In the genomic region with DNA sequence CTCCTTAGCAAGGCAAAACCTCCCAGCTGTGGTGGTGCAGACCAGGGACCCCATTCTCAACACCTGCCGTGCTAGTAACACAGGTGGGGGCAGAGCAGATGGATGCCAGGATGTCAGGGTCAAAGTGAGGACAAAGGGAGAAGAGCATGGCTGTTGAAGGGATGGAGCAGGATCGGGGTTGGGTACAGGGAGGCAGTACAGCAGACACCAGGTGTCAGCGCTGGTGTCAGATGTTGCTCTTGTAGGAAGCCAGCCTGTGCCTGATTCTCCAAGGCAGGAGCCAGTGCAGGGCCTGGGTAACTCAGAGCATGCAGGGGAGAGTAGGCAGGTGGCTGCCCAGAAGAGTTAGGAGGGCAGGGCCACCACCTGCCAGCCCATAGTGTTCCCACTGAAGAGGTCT, we compare ENCODE assay signal across 16 cellular contexts.
DNase-seq lines count a peak whose midpoint lies in the region; ATAC-seq and TF ChIP-seq lines count a peak whose summit lies in the region.
"Had no signal": no experiment of that assay in that cellular context is flagged by ENCODE, and none has a peak within 500 bp of the region (broad histone marks: within the 10 kb centered on the region; RNA-seq: fewer than 3 reads in every experiment).

No MANE protein-coding gene starts in this region.

- no peaks in the 10 kb centered on the region for H3K36me3 ChIP-seq in GM23338 (ENCODE audit: insufficient read depth)

- no peaks in the 10 kb centered on the region for H3F3A ChIP-seq in GM23338 (replicated peaks; ENCODE audit: low read depth)

- no peak overlapping the region for H2AFZ ChIP-seq in GM23338

- no peaks in the 10 kb centered on the region for H3K79me2 ChIP-seq in GM23338 (replicated peaks; ENCODE audit: insufficient read depth)

- H4K20me1 ChIP-seq in GM23338 (replicated peaks; ENCODE audit: insufficient read depth), result no peaks in the 10 kb centered on the region

- H3K4me3 ChIP-seq in GM23338, result no peak overlapping the region

- H3K9me2 ChIP-seq in GM23338 (ENCODE audit: insufficient read depth), result no peaks in the 10 kb centered on the region

- H3K27me3 ChIP-seq in GM23338 (ENCODE audit: insufficient read depth), result no peaks in the 10 kb centered on the region

- peak in 1 of 2 experiments; percentile 15; a peak in 1 of 4 replicates for TF ChIP-seq CTCF in GM23338 (conservative IDR thresholded peaks at IDR 0.05; ENCODE audit: low read depth in 2 of 2)
- no peak for TF ChIP-seq CTCF in glutamatergic neuron (IDR thresholded peaks at IDR 0.05; ENCODE audit: partially characterized antibody, unreplicated experiment)

- no peaks in the 10 kb centered on the region for H3K9me3 Mint-ChIP-seq in GM23338
- no peaks in the 10 kb centered on the region for H3K9me3 Mint-ChIP-seq in glutamatergic neuron (ENCODE audit: unreplicated experiment)

- no peak overlapping the region for H3K4me2 ChIP-seq in GM23338
- H3K4me2 ChIP-seq: KMS-11 had no signal

- H3K27ac Mint-ChIP-seq in GM23338 (no peak overlapping the region), glutamatergic neuron (ENCODE audit: unreplicated experiment) (no peak overlapping the region)
- H3K27ac Mint-ChIP-seq: T-helper 17 cell had no signal

- peaks cover 2% of the 10 kb centered on the region for H3K27me3 Mint-ChIP-seq in GM23338 (ENCODE audit: insufficient read depth, low read depth, poor library complexity)
- peaks cover 5% of the 10 kb centered on the region for H3K27me3 Mint-ChIP-seq in glutamatergic neuron (ENCODE audit: unreplicated experiment)

- H3K4me1 ChIP-seq in GM23338 (ENCODE audit: insufficient read depth), result no peaks in the 10 kb centered on the region

- H3K27ac ChIP-seq in GM23338 (ENCODE audit: low read depth), result no peak overlapping the region
- H3K27ac ChIP-seq: KMS-11 had no signal

- H3K4me1 Mint-ChIP-seq in GM23338, result no peaks in the 10 kb centered on the region; the same call in 2 of the 3 replicates
- peaks cover 8% of the 10 kb centered on the region for H3K4me1 Mint-ChIP-seq in glutamatergic neuron (ENCODE audit: low read depth, unreplicated experiment)
- H3K4me1 Mint-ChIP-seq: CD14-positive monocyte had no signal

- DNase-seq in DMS53 (lab: John Stamatoyannopoulos, UW), result peak; percentile 17
- no peak for DNase-seq in DMS53 treated with DMSO at 0.1 percent for 48 hours (lab: John Stamatoyannopoulos, UW; ENCODE audit: unreplicated experiment)
- no peak for DNase-seq in GM23338 (ENCODE audit: low spot score)
- DNase-seq in NCI-H524 treated with DMSO at 0.1 percent for 48 hours (lab: John Stamatoyannopoulos, UW), result peak; percentile 82
- DNase-seq in glutamatergic neuron, result peak; percentile 21
- DNase-seq in occipital lobe (lab: John Stamatoyannopoulos, UW), result no peak
- DNase-seq in NOMO-1 treated with dmso at 0.1 percent for 144 hours (lab: John Stamatoyannopoulos, UW; ENCODE audit: unreplicated experiment), result no peak
- DNase-seq: Caco-2, NCI-H1092, NCI-H2081, NCI-H446, Right ventricle myocardium superior, T-helper 17 cell had no signal

- ATAC-seq in GM23338 (peak; percentile 44; the same call in 1 of the 3 replicates), HG03095 (IDR thresholded peaks at IDR 0.05; ENCODE audit: unreplicated experiment) (no peak)
- ATAC-seq: T-helper 17 cell had no signal

- H3K36me3 Mint-ChIP-seq in GM23338 (ENCODE audit: low read depth) (no peaks in the 10 kb centered on the region), glutamatergic neuron (ENCODE audit: unreplicated experiment) (no peaks in the 10 kb centered on the region)
- H3K36me3 Mint-ChIP-seq: CD14-positive monocyte had no signal

- H3K4me3 Mint-ChIP-seq in GM23338 (no peak overlapping the region), glutamatergic neuron (ENCODE audit: unreplicated experiment) (no peak overlapping the region)
- H3K4me3 Mint-ChIP-seq: CD14-positive monocyte, T-helper 17 cell had no signal

TF ChIP-seq in GM23338, 12 proteins besides CTCF, POLR2A, EP300 and RAD21:
- TF ChIP-seq ZNF114 (CRISPR knock-in tag; IDR thresholded peaks at IDR 0.05) (no peak), JUNB (IDR thresholded peaks at IDR 0.05; ENCODE audit: unreplicated experiment) (no peak), POLR2AphosphoS5 (IDR thresholded peaks at IDR 0.05; ENCODE audit: low read depth) (no peak), ZNF331 (CRISPR knock-in tag; IDR thresholded peaks at IDR 0.05; ENCODE audit: low read depth) (no peak), STAT1 (IDR thresholded peaks at IDR 0.05; ENCODE audit: unreplicated experiment) (no peak), REST (IDR thresholded peaks at IDR 0.05; ENCODE audit: unreplicated experiment) (no peak), CREB1 (CRISPR knock-in tag; IDR thresholded peaks at IDR 0.05; ENCODE audit: low read depth) (no peak), EZH2 (IDR thresholded peaks at IDR 0.05; ENCODE audit: low read depth, unreplicated experiment) (no peak)
- TF ChIP-seq, protein P1, sequence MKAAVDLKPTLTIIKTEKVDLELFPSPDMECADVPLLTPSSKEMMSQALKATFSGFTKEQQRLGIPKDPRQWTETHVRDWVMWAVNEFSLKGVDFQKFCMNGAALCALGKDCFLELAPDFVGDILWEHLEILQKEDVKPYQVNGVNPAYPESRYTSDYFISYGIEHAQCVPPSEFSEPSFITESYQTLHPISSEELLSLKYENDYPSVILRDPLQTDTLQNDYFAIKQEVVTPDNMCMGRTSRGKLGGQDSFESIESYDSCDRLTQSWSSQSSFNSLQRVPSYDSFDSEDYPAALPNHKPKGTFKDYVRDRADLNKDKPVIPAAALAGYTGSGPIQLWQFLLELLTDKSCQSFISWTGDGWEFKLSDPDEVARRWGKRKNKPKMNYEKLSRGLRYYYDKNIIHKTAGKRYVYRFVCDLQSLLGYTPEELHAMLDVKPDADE (IDR thresholded peaks at IDR 0.05), result no peak
TF ChIP-seq in GM23338: peak in this region for 0.

Comparison
In these comparisons a context has a peak if more than half of its experiments do, and no peak if none do; other contexts are left out.
1. DNase-seq: peak in DMS53 (single experiment), NCI-H524 treated with DMSO at 0.1 percent for 48 hours (single experiment) and glutamatergic neuron (single experiment); none in DMS53 treated with DMSO at 0.1 percent for 48 hours (single experiment), GM23338 (single experiment), occipital lobe (single experiment) and NOMO-1 treated with dmso at 0.1 percent for 144 hours (single experiment).